10 cellular contexts compared by ENCODE assay signal in the genomic region with DNA sequence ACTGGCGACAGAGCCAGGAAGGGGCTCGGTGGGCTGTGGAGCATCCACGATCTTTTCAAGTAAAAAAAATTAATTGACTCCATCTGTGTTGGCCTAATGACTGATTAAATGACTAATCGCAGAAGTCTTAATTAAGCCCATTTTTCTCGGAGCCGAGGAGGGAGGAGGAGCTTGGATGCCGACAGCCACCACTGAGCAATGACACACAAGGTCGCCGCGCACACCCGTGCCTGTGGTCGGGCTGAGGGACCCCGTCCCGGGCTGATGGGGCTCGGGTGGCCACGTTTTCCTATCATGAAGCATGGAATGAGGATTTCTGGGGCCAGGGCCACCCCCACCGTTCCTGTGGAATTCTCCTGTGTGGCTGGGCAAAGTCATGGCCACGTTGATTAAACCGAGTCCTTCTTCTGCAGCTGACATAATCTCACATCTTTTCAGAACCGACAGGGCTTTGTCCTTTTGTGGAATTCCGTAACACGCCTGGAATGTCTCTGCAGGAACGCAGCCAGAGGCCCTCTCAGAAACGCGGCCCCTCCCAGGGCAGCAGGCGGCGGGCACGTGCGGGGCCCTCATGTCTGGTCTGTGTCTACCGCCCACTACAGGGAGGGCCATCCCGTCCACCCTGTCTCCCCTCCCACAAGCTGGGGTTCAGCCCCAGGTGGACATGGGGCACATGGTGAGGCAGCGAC.
DNase-seq lines count a peak whose midpoint lies in the region; ATAC-seq, FAIRE-seq and TF ChIP-seq lines count a peak whose summit lies in the region.
"Had no signal": no experiment of that assay in that cellular context is flagged by ENCODE, and none has a peak within 500 bp of the region (broad histone marks: within the 10 kb centered on the region; RNA-seq: fewer than 3 reads in every experiment).

No MANE protein-coding gene starts in this region.

- no peak for FAIRE-seq in GM12892 (lab: Jason Lieb, UNC)

- intact Hi-C loops in transverse colon (cut with DNase I; ENCODE audit: low total_unique reads): loop anchor here (5.0 kb wide), 1 partner anchor 57 kb away; no protein-coding TSS in a partner anchor

- H3K27ac ChIP-seq in fibroblast of lung (ENCODE audit: insufficient read depth, low read length): peak overlapping the region; percentile 67
- H3K27ac ChIP-seq in muscle layer of colon (ENCODE audit: low read depth, low read length): peak overlapping the region; percentile 56
- peak overlapping the region; percentile 46 to 63 (median 56) for H3K27ac ChIP-seq in transverse colon
- H3K27ac ChIP-seq: KMS-11 had no signal

- H3K4me2 ChIP-seq in fibroblast of lung (ENCODE audit: extremely low read depth, insufficient read depth, low read length): peak overlapping the region; percentile 74
- H3K4me2 ChIP-seq: KMS-11 had no signal

- DNase-seq in M059J (ENCODE audit: low read depth) (peak; percentile 63), fibroblast of lung (ENCODE audit: low read depth in 2 of 2) (peak; percentile 82 to 89), transverse colon (peak; percentile 33), GM12892 (ENCODE audit: insufficient read length) (no peak), RPMI8226 (no peak)
- DNase-seq: activated CD8-positive, alpha-beta T cell treated with anti-CD3 and anti-CD28 coated beads for 36 hours had no signal

- no peak for TF ChIP-seq EP300 in transverse colon (IDR thresholded peaks at IDR 0.05; ENCODE audit: low read depth)

- no peak overlapping the region for H2AFZ ChIP-seq in fibroblast of lung (ENCODE audit: low read length)

- H3K36me3 ChIP-seq in fibroblast of lung (ENCODE audit: control insufficient read depth, insufficient read depth, low read length) (no peaks in the 10 kb centered on the region), muscle layer of colon (ENCODE audit: insufficient read depth, low read length) (no peaks in the 10 kb centered on the region), transverse colon (no peaks in the 10 kb centered on the region)

- H3K4me1 ChIP-seq in fibroblast of lung (ENCODE audit: control insufficient read depth, extremely low read depth, insufficient read depth, low read length) (peaks cover 11% of the 10 kb centered on the region), muscle layer of colon (ENCODE audit: insufficient read depth, low read length) (peaks cover 20% of the 10 kb centered on the region), transverse colon (peaks cover 5 to 14% (median 9%) of the 10 kb centered on the region in 4 donors)

- TF ChIP-seq POLR2A in transverse colon (IDR thresholded peaks at IDR 0.05) (no peak), GM12892 (IDR thresholded peaks at IDR 0.05; ENCODE audit: low read depth, low read length) (no peak)

- no peak for ATAC-seq in GM18907 (IDR thresholded peaks at IDR 0.05; ENCODE audit: unreplicated experiment)
- no peak for ATAC-seq in GM21381 (IDR thresholded peaks at IDR 0.05; ENCODE audit: unreplicated experiment)
- ATAC-seq: activated CD8-positive, alpha-beta T cell treated with anti-CD3 and anti-CD28 coated beads for 36 hours had no signal

- H3K9me3 ChIP-seq in fibroblast of lung (ENCODE audit: control insufficient read depth, insufficient read depth, low read depth, low read length) (no peaks in the 10 kb centered on the region), muscle layer of colon (ENCODE audit: low read length) (no peaks in the 10 kb centered on the region), transverse colon (no peaks in the 10 kb centered on the region)

- H4K20me1 ChIP-seq in fibroblast of lung (ENCODE audit: control insufficient read depth, extremely low read depth, insufficient read depth, low read length): no peaks in the 10 kb centered on the region

- TF ChIP-seq CTCF in fibroblast of lung (conservative IDR thresholded peaks at IDR 0.05 in 1 of 2, IDR thresholded peaks at IDR 0.05 in 1 of 2; ENCODE audit: low read depth in 1 of 2, low read length in 2 of 2): peak in 1 of 2 donors; percentile 18
- TF ChIP-seq CTCF in transverse colon (IDR thresholded peaks at IDR 0.05): no peak

- H3K9ac ChIP-seq in fibroblast of lung (ENCODE audit: insufficient read depth, low read length) (peak overlapping the region; percentile 51), muscle layer of colon (ENCODE audit: low read length) (no peak overlapping the region)
- H3K9ac ChIP-seq: KMS-11 had no signal

- in situ Hi-C loops in transverse colon (cut with MboI; ENCODE audit: low pct_ligation_motif_present in 1 of 4, low pct_unique_long_range_greater_than_20kb in 1 of 4, low sequenced_read_pairs in 3 of 4): no loop called here

- H3K27me3 ChIP-seq in fibroblast of lung (ENCODE audit: control insufficient read depth, insufficient read depth, low read length) (no peaks in the 10 kb centered on the region), muscle layer of colon (ENCODE audit: control insufficient read depth in 1 of 2, insufficient read depth in 2 of 2, low read length in 2 of 2) (no peaks in the 10 kb centered on the region), transverse colon (no peaks in the 10 kb centered on the region)

- H3K4me3 ChIP-seq in fibroblast of lung (replicated peaks in 1 of 4; ENCODE audit: control extremely low read depth in 1 of 4, insufficient read depth in 1 of 4, low read depth in 3 of 4, low read length in 4 of 4) (no peak overlapping the region), muscle layer of colon (ENCODE audit: low read depth in 1 of 2, low read length in 2 of 2) (peak overlapping the region in 1 of 2 donors; percentile 18), transverse colon (no peak overlapping the region)

- no peaks in the 10 kb centered on the region for H3K79me2 ChIP-seq in fibroblast of lung (ENCODE audit: control insufficient read depth, insufficient read depth, low read length)

- 60 to 67% methylated on average over 2 to 32 of the region's 32 CpGs for WGBS in transverse colon (ENCODE audit: low coverage in 1 of 2), 2 donors

Comparison
In these comparisons a context has a peak if more than half of its experiments do, and no peak if none do; other contexts are left out.
1. DNase-seq: peak in M059J (single experiment), fibroblast of lung (2 of 2) and transverse colon (single experiment); none in GM12892 (single experiment) and RPMI8226 (single experiment).
2. Peak in every context shown above with its lines, with median percentiles within 50 percentile points of each other: H3K27ac ChIP-seq.